In genomic region chr12:108811411-108812185, GRCh38 we compare ENCODE assay signal across 16 cellular contexts. TPM values are rescaled to one million over a fixed set of nuclear protein-coding genes. Genes with fewer than 3 reads are reported as not detected.
DNase-seq lines count a peak whose midpoint lies in the region; ATAC-seq and TF ChIP-seq lines count a peak whose summit lies in the region.
"Had no signal": no experiment of that assay in that cellular context is flagged by ENCODE, and none has a peak within 500 bp of the region (broad histone marks: within the 10 kb centered on the region; RNA-seq: fewer than 3 reads in every experiment).

No MANE protein-coding gene starts in this region.

- peaks cover 5 to 18% of the 10 kb centered on the region in 2 donors for H3K4me1 Mint-ChIP-seq in natural killer cell treated with Interleukin-12 subunit alpha and Interleukin-12 subunit beta and Interleukin-15 and Interleukin-18, amount 100 ng/mL, for 72 hours (ENCODE audit: low read depth in 2 of 2)
- peaks cover 9 to 15% of the 10 kb centered on the region in 2 donors for H3K4me1 Mint-ChIP-seq in natural killer cell

- H3K4me3 ChIP-seq in esophagus muscularis mucosa: no peak overlapping the region
- no peak overlapping the region for H3K4me3 ChIP-seq in tibial nerve
- H3K4me3 ChIP-seq in transverse colon: no peak overlapping the region

- DNase-seq in natural killer cell treated with Interleukin-12 subunit alpha and Interleukin-12 subunit beta and Interleukin-15 and Interleukin-18, amount 100 ng/mL, for 72 hours (ENCODE audit: low spot score): peak; percentile 12
- no peak for DNase-seq in natural killer cell
- no peak for DNase-seq in esophagus muscularis mucosa (ENCODE audit: extremely low spot score)
- peak; percentile 25 for DNase-seq in occipital lobe (lab: John Stamatoyannopoulos, UW)
- DNase-seq in tibial nerve (ENCODE audit: low spot score in 2 of 2): no peak
- DNase-seq in transverse colon: no peak
- no peak for DNase-seq in NCI-H2196 treated with DMSO at 0.1 percent for 48 hours (lab: John Stamatoyannopoulos, UW; ENCODE audit: unreplicated experiment)
- DNase-seq: activated T-cell treated with anti-CD3 and anti-CD28 coated beads, Interleukin-2, amount 50 U/mL, for 48 hours; MM.1S; naive thymus-derived CD4-positive, alpha-beta T cell; NCI-H1694 treated with DMSO at 0.1 percent for 48 hours; NCI-H345; SHP77 treated with DMSO at 0.1 percent for 48 hours had no signal

- H3K9me3 ChIP-seq in esophagus muscularis mucosa (no peaks in the 10 kb centered on the region), tibial nerve (no peaks in the 10 kb centered on the region), transverse colon (no peaks in the 10 kb centered on the region)

- H3K4me1 ChIP-seq in esophagus muscularis mucosa (peaks cover 30 to 48% (median 45%) of the 10 kb centered on the region in 4 donors), tibial nerve (peaks cover 0 to 71% (median 30%) of the 10 kb centered on the region in 4 donors), transverse colon (peaks cover 0 to 8% (median 5%) of the 10 kb centered on the region in 4 donors)

- intact Hi-C loops in natural killer cell (cut with micrococcal nuclease) (no loop called here), esophagus muscularis mucosa (cut with DNase I) (no loop called here), transverse colon (cut with DNase I; ENCODE audit: low total_unique reads) (no loop called here)

- TF ChIP-seq EP300 in esophagus muscularis mucosa (IDR thresholded peaks at IDR 0.05) (no peak), tibial nerve (IDR thresholded peaks at IDR 0.05) (no peak), transverse colon (IDR thresholded peaks at IDR 0.05; ENCODE audit: low read depth) (no peak)

- H3K36me3 ChIP-seq in esophagus muscularis mucosa (peaks cover 21 to 94% (median 73%) of the 10 kb centered on the region in 4 donors), tibial nerve (peaks cover 3 to 84% (median 13%) of the 10 kb centered on the region in 3 donors), transverse colon (peaks cover 0 to 29% (median 11%) of the 10 kb centered on the region in 4 donors)

- peaks cover 7% of the 10 kb centered on the region for H3K36me3 Mint-ChIP-seq in natural killer cell treated with Interleukin-12 subunit alpha and Interleukin-12 subunit beta and Interleukin-15 and Interleukin-18, amount 100 ng/mL, for 72 hours
- H3K36me3 Mint-ChIP-seq in natural killer cell: peaks cover 5% of the 10 kb centered on the region

- no peak overlapping the region for H3K4me3 Mint-ChIP-seq in natural killer cell treated with Interleukin-12 subunit alpha and Interleukin-12 subunit beta and Interleukin-15 and Interleukin-18, amount 100 ng/mL, for 72 hours
- H3K4me3 Mint-ChIP-seq in natural killer cell: no peak overlapping the region
- H3K4me3 Mint-ChIP-seq: activated naive CD8-positive, alpha-beta T cell; naive thymus-derived CD4-positive, alpha-beta T cell; stimulated activated naive CD8-positive, alpha-beta T cell treated with anti-CD3 and anti-CD28 coated beads, Interleukin-15, Interleukin-2, amounts not matched to agents 100 ng/mL and 50 ng/mL, for 24 hours had no signal

- no peak for ATAC-seq in natural killer cell treated with Interleukin-12 subunit alpha and Interleukin-12 subunit beta and Interleukin-15 and Interleukin-18, amount 100 ng/mL, for 72 hours
- ATAC-seq in natural killer cell (no peak), GM18520 (IDR thresholded peaks at IDR 0.05; ENCODE audit: unreplicated experiment) (no peak)
- ATAC-seq: naive thymus-derived CD4-positive, alpha-beta T cell had no signal

- in situ Hi-C loops in transverse colon (cut with MboI; ENCODE audit: low pct_ligation_motif_present in 1 of 4, low pct_unique_long_range_greater_than_20kb in 1 of 4, low sequenced_read_pairs in 3 of 4): no loop called here

- TF ChIP-seq CTCF in natural killer cell (IDR thresholded peaks at IDR 0.05) (no peak), esophagus muscularis mucosa (IDR thresholded peaks at IDR 0.05) (no peak), tibial nerve (IDR thresholded peaks at IDR 0.05) (no peak), transverse colon (IDR thresholded peaks at IDR 0.05) (no peak)

- H3K27ac Mint-ChIP-seq in natural killer cell treated with Interleukin-12 subunit alpha and Interleukin-12 subunit beta and Interleukin-15 and Interleukin-18, amount 100 ng/mL, for 72 hours: peak overlapping the region in 1 of 2 donors; percentile 44
- H3K27ac Mint-ChIP-seq in natural killer cell: peak overlapping the region in 1 of 2 donors; percentile 14
- H3K27ac Mint-ChIP-seq: activated naive CD8-positive, alpha-beta T cell had no signal

- no peaks in the 10 kb centered on the region for H3K9me3 Mint-ChIP-seq in natural killer cell treated with Interleukin-12 subunit alpha and Interleukin-12 subunit beta and Interleukin-15 and Interleukin-18, amount 100 ng/mL, for 72 hours
- H3K9me3 Mint-ChIP-seq in natural killer cell: no peaks in the 10 kb centered on the region
- H3K9me3 Mint-ChIP-seq: naive thymus-derived CD4-positive, alpha-beta T cell; stimulated activated naive CD8-positive, alpha-beta T cell treated with anti-CD3 and anti-CD28 coated beads, Interleukin-15, Interleukin-2, amounts not matched to agents 100 ng/mL and 50 ng/mL, for 24 hours had no signal

- TF ChIP-seq POLR2A in esophagus muscularis mucosa (IDR thresholded peaks at IDR 0.05; ENCODE audit: low read depth): no peak
- TF ChIP-seq POLR2A in tibial nerve (IDR thresholded peaks at IDR 0.05): no peak
- no peak for TF ChIP-seq POLR2A in transverse colon (IDR thresholded peaks at IDR 0.05)

- peak overlapping the region; percentile 5 to 46 (median 21) for H3K27ac ChIP-seq in esophagus muscularis mucosa (replicated peaks in 1 of 4)
- H3K27ac ChIP-seq in tibial nerve: peak overlapping the region; percentile 9 to 82 (median 50)
- H3K27ac ChIP-seq in transverse colon: no peak overlapping the region

- H3K27me3 ChIP-seq in esophagus muscularis mucosa (no peaks in the 10 kb centered on the region), tibial nerve (no peaks in the 10 kb centered on the region), transverse colon (no peaks in the 10 kb centered on the region)

- 68% methylated on average over 25 of the region's 27 CpGs for WGBS in esophagus muscularis mucosa
- 65 to 73% methylated on average over 24 to 27 of the region's 27 CpGs for WGBS in tibial nerve, 2 donors
- 89% methylated on average over 27 of the region's 27 CpGs; no CpG with 5 or more reads in 1 of the 2 donors for WGBS in transverse colon (ENCODE audit: low coverage in 1 of 2), 2 donors

- no peaks in the 10 kb centered on the region for H3K27me3 Mint-ChIP-seq in natural killer cell treated with Interleukin-12 subunit alpha and Interleukin-12 subunit beta and Interleukin-15 and Interleukin-18, amount 100 ng/mL, for 72 hours
- no peaks in the 10 kb centered on the region for H3K27me3 Mint-ChIP-seq in natural killer cell (ENCODE audit: low read depth in 2 of 2)
- H3K27me3 Mint-ChIP-seq: activated naive CD8-positive, alpha-beta T cell; naive thymus-derived CD4-positive, alpha-beta T cell; stimulated activated naive CD8-positive, alpha-beta T cell treated with anti-CD3 and anti-CD28 coated beads, Interleukin-15, Interleukin-2, amounts not matched to agents 100 ng/mL and 50 ng/mL, for 24 hours had no signal

RNA-seq across cellular contexts. Expression of gene SSH1, which starts 45.8 kb away (rescaled TPM):
- 10 to 100 TPM; 40.5 to 73.9 TPM for total RNA-seq in natural killer cell treated with Interleukin-12 subunit alpha and Interleukin-12 subunit beta and Interleukin-15 and Interleukin-18, amount 100 ng/mL, for 72 hours
- total RNA-seq in natural killer cell (10 to 100 TPM; 57.4 to 74.1 (median 66.6) TPM), esophagus muscularis mucosa (10 to 100 TPM; 14.1 to 40.9 (median 28.7) TPM), occipital lobe (7.5 TPM), tibial nerve (10 to 100 TPM; 23.6 to 66.9 (median 28.0) TPM), transverse colon (10 to 100 TPM; 15.0 to 39.0 (median 18.9) TPM)

Comparison
In these comparisons a context has a peak if more than half of its experiments do, and no peak if none do; other contexts are left out.
1. DNase-seq: peak in natural killer cell treated with Interleukin-12 subunit alpha and Interleukin-12 subunit beta and Interleukin-15 and Interleukin-18, amount 100 ng/mL, for 72 hours (single experiment) and occipital lobe (single experiment); none in natural killer cell (single experiment), esophagus muscularis mucosa (single experiment), tibial nerve (0 of 2), transverse colon (single experiment) and NCI-H2196 treated with DMSO at 0.1 percent for 48 hours (single experiment).
2. H3K27ac ChIP-seq: peak in esophagus muscularis mucosa (4 of 4) and tibial nerve (4 of 4); none in transverse colon (0 of 4).